In genomic region chr20:48697845-48698491, GRCh38 we compare ENCODE assay signal across 8 cellular contexts.
DNase-seq lines count a peak whose midpoint lies in the region; ATAC-seq and TF ChIP-seq lines count a peak whose summit lies in the region.

No MANE protein-coding gene starts in this region.

- TF ChIP-seq POLR2A in body of pancreas (IDR thresholded peaks at IDR 0.05) = no peak
- TF ChIP-seq POLR2A in upper lobe of left lung (IDR thresholded peaks at IDR 0.05) = no peak

- 38 to 51% methylated on average over 8 of the region's 8 CpGs for WGBS in body of pancreas, 2 donors
- WGBS in upper lobe of left lung, 2 donors = 46 to 72% methylated on average over 5 to 8 of the region's 8 CpGs

- ATAC-seq in body of pancreas (peak; percentile 81), upper lobe of left lung (ENCODE audit: low FRiP score in 2 of 2) (peak; percentile 28 to 90), GM19023 (IDR thresholded peaks at IDR 0.05; ENCODE audit: unreplicated experiment) (no peak), GM19467 (IDR thresholded peaks at IDR 0.05; ENCODE audit: unreplicated experiment) (no peak)

- H3K4me1 ChIP-seq in body of pancreas (peaks cover 20% of the 10 kb centered on the region), upper lobe of left lung (peaks cover 13 to 27% (median 15%) of the 10 kb centered on the region in 4 donors)

- H3K4me3 ChIP-seq in body of pancreas = no peak overlapping the region
- H3K4me3 ChIP-seq in upper lobe of left lung = no peak overlapping the region

- H3K9me3 ChIP-seq in body of pancreas (no peaks in the 10 kb centered on the region), upper lobe of left lung (no peaks in the 10 kb centered on the region)

- H3K27ac ChIP-seq in body of pancreas (peak overlapping the region in 3 of 4 donors; percentile 14 to 52 (median 51)), upper lobe of left lung (peak overlapping the region; percentile 13 to 70 (median 44))

- no peaks in the 10 kb centered on the region for H3K27me3 Mint-ChIP-seq in T-helper 2 cell treated with Interferon-gamma antibody and Interleukin-4, amounts not matched to agents 5 μg/mL and 100 μg/mL, for 36 hours (ENCODE audit: low read depth)

- H3K4me1 Mint-ChIP-seq in T-helper 2 cell treated with Interferon-gamma antibody and Interleukin-4, amounts not matched to agents 5 μg/mL and 100 μg/mL, for 36 hours (ENCODE audit: low read depth) = peaks cover 7% of the 10 kb centered on the region

- no peak overlapping the region for H3K27ac Mint-ChIP-seq in T-helper 2 cell treated with Interferon-gamma antibody and Interleukin-4, amounts not matched to agents 5 μg/mL and 100 μg/mL, for 36 hours

- TF ChIP-seq CTCF in body of pancreas (IDR thresholded peaks at IDR 0.05) = no peak
- no peak for TF ChIP-seq CTCF in upper lobe of left lung (IDR thresholded peaks at IDR 0.05)

- H3K4me3 Mint-ChIP-seq in T-helper 2 cell treated with Interferon-gamma antibody and Interleukin-4, amounts not matched to agents 5 μg/mL and 100 μg/mL, for 36 hours = no peak overlapping the region

- peaks cover 30% of the 10 kb centered on the region for H3K36me3 Mint-ChIP-seq in T-helper 2 cell treated with Interferon-gamma antibody and Interleukin-4, amounts not matched to agents 5 μg/mL and 100 μg/mL, for 36 hours (ENCODE audit: low read depth)

- DNase-seq in COLO829 (ENCODE audit: low spot score) (peak; percentile 82), NCI-H2107 (lab: John Stamatoyannopoulos, UW) (peak; percentile 95), body of pancreas (peak; percentile 62 to 86 (median 78)), kidney glomerular epithelial cell (lab: John Stamatoyannopoulos, UW) (peak; percentile 12), upper lobe of left lung (peak in 1 of 2 donors; percentile 90)
- no peak for DNase-seq in T-helper 2 cell treated with Interferon-gamma antibody and Interleukin-4, amounts not matched to agents 5 μg/mL and 100 μg/mL, for 36 hours (ENCODE audit: low spot score)

- intact Hi-C loops in body of pancreas (cut with DNase I) = no loop called here

- peak in 1 of 4 donors; percentile 57 for TF ChIP-seq EP300 in upper lobe of left lung (IDR thresholded peaks at IDR 0.05)

- H3K27me3 ChIP-seq in body of pancreas (no peaks in the 10 kb centered on the region), upper lobe of left lung (no peaks in the 10 kb centered on the region)

- H3K36me3 ChIP-seq in body of pancreas (replicated peaks in 1 of 2; ENCODE audit: insufficient read depth in 1 of 2, low read depth in 2 of 2) = no peaks in the 10 kb centered on the region
- H3K36me3 ChIP-seq in upper lobe of left lung = peaks cover 0 to 51% (median 19%) of the 10 kb centered on the region in 4 donors

- no peaks in the 10 kb centered on the region for H3K9me3 Mint-ChIP-seq in T-helper 2 cell treated with Interferon-gamma antibody and Interleukin-4, amounts not matched to agents 5 μg/mL and 100 μg/mL, for 36 hours

Comparison
In these comparisons a context has a peak if more than half of its experiments do, and no peak if none do; other contexts are left out.
1. ATAC-seq: peak in body of pancreas (single experiment) and upper lobe of left lung (2 of 2); none in GM19023 (single experiment) and GM19467 (single experiment).